8 cellular contexts compared by ENCODE assay signal in genomic region chr12:125773033-125773432, GRCh38.
DNase-seq lines count a peak whose midpoint lies in the region; ATAC-seq and TF ChIP-seq lines count a peak whose summit lies in the region.

No MANE protein-coding gene starts in this region.

- in situ Hi-C loops in Panc1 (cut with HindIII; ENCODE audit: low pct_unique_long_range_greater_than_20kb, low sequenced_read_pairs): no loop called here

- TF ChIP-seq CTCF in Panc1 (IDR thresholded peaks at IDR 0.05) (peak; percentile 72), liver (IDR thresholded peaks at IDR 0.05; ENCODE audit: low read depth, low read length, missing input control) (peak; percentile 37)

- ATAC-seq in HG02885 (IDR thresholded peaks at IDR 0.05; ENCODE audit: poor library complexity, unreplicated experiment) (peak; percentile 77), Panc1 (no peak)

- peak; percentile 38 to 52 for TF ChIP-seq RAD21 in liver (IDR thresholded peaks at IDR 0.05)

- H3K27ac ChIP-seq in Panc1 (ENCODE audit: low read length): no peak overlapping the region
- no peak overlapping the region for H3K27ac ChIP-seq in liver (ENCODE audit: low read depth in 1 of 2, low read length in 2 of 2)

- POLR2A ChIA-PET in Panc1 (lab: Charles Lee): no interaction called here

- WGBS in liver: 34% methylated on average over 12 of the region's 12 CpGs

- CTCF ChIA-PET in Panc1 (lab: Charles Lee): no interaction called here

- intact Hi-C loops in Panc1 (cut with micrococcal nuclease; ENCODE audit: unreplicated experiment): no loop called here

- H3K4me1 ChIP-seq in Panc1 (ENCODE audit: control insufficient read depth, insufficient read depth, low read length) (no peaks in the 10 kb centered on the region), liver (ENCODE audit: control insufficient read depth in 4 of 4, insufficient read depth in 4 of 4, low read length in 3 of 4) (no peaks in the 10 kb centered on the region)

- H3K9ac ChIP-seq in liver (ENCODE audit: low read depth in 1 of 2, low read length in 2 of 2): no peak overlapping the region

- no peak overlapping the region for H3K4me3 ChIP-seq in Panc1 (ENCODE audit: low read depth in 2 of 2, low read length in 2 of 2)
- no peak overlapping the region for H3K4me3 ChIP-seq in liver (ENCODE audit: low read depth in 1 of 3, low read length in 3 of 3)

- no peaks in the 10 kb centered on the region for H3K27me3 ChIP-seq in Panc1 (ENCODE audit: control insufficient read depth, insufficient read depth, low read length)
- peaks cover 0 to 4% (median 0%) of the 10 kb centered on the region in 4 donors for H3K27me3 ChIP-seq in liver (ENCODE audit: control insufficient read depth in 4 of 4, insufficient read depth in 4 of 4, low read length in 3 of 4)

- no TSS peak for BruUV-seq in Panc1 (replicated peaks; lab: Mats Ljungman, UMichigan)

- peak; percentile 22 to 27 for DNase-seq in AML-193 (lab: John Stamatoyannopoulos, UW)
- peak; percentile 22 for DNase-seq in ELR (ENCODE audit: low read depth)
- no peak for DNase-seq in Panc1 (ENCODE audit: low read depth, low spot score)
- no peak for DNase-seq in occipital lobe (lab: John Stamatoyannopoulos, UW)
- DNase-seq in effector CD4-positive, alpha-beta T cell: no peak
- DNase-seq in NK-92 (lab: John Stamatoyannopoulos, UW; ENCODE audit: unreplicated experiment): no peak

- H3K36me3 ChIP-seq in Panc1 (ENCODE audit: control insufficient read depth, insufficient read depth, low read length): no peaks in the 10 kb centered on the region
- no peaks in the 10 kb centered on the region for H3K36me3 ChIP-seq in liver (ENCODE audit: control insufficient read depth in 4 of 4, insufficient read depth in 3 of 4, low read depth in 1 of 4, low read length in 3 of 4)

- H3K9me3 ChIP-seq in Panc1 (ENCODE audit: control insufficient read depth, insufficient read depth, low read depth, low read length) (no peaks in the 10 kb centered on the region; the same call in 1 of the 2 replicates), liver (ENCODE audit: control insufficient read depth in 4 of 4, low read length in 3 of 4) (no peaks in the 10 kb centered on the region)

TF ChIP-seq in liver, 16 proteins besides CTCF, POLR2A, EP300 and RAD21:
- no peak for TF ChIP-seq RXRA (IDR thresholded peaks at IDR 0.05)
- no peak for TF ChIP-seq NR2F2 (IDR thresholded peaks at IDR 0.05)
- no peak for TF ChIP-seq FOXA2 (IDR thresholded peaks at IDR 0.05)
- TF ChIP-seq TAF1 (conservative IDR thresholded peaks at IDR 0.05): no peak
- TF ChIP-seq MAX (IDR thresholded peaks at IDR 0.05): no peak
- TF ChIP-seq SP1 (IDR thresholded peaks at IDR 0.05): no peak
- TF ChIP-seq FOXA1 (IDR thresholded peaks at IDR 0.05): no peak
- no peak for TF ChIP-seq HNF4G (IDR thresholded peaks at IDR 0.05)
- TF ChIP-seq, protein P1, sequence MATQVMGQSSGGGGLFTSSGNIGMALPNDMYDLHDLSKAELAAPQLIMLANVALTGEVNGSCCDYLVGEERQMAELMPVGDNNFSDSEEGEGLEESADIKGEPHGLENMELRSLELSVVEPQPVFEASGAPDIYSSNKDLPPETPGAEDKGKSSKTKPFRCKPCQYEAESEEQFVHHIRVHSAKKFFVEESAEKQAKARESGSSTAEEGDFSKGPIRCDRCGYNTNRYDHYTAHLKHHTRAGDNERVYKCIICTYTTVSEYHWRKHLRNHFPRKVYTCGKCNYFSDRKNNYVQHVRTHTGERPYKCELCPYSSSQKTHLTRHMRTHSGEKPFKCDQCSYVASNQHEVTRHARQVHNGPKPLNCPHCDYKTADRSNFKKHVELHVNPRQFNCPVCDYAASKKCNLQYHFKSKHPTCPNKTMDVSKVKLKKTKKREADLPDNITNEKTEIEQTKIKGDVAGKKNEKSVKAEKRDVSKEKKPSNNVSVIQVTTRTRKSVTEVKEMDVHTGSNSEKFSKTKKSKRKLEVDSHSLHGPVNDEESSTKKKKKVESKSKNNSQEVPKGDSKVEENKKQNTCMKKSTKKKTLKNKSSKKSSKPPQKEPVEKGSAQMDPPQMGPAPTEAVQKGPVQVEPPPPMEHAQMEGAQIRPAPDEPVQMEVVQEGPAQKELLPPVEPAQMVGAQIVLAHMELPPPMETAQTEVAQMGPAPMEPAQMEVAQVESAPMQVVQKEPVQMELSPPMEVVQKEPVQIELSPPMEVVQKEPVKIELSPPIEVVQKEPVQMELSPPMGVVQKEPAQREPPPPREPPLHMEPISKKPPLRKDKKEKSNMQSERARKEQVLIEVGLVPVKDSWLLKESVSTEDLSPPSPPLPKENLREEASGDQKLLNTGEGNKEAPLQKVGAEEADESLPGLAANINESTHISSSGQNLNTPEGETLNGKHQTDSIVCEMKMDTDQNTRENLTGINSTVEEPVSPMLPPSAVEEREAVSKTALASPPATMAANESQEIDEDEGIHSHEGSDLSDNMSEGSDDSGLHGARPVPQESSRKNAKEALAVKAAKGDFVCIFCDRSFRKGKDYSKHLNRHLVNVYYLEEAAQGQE (IDR thresholded peaks at IDR 0.05): no peak
- no peak for TF ChIP-seq EGR1 (IDR thresholded peaks at IDR 0.05; ENCODE audit: low read depth in 2 of 2)
- TF ChIP-seq GABPA (IDR thresholded peaks at IDR 0.05 in 1 of 2, conservative IDR thresholded peaks at IDR 0.05 in 1 of 2): no peak

Comparison
In these comparisons a context has a peak if more than half of its experiments do, and no peak if none do; other contexts are left out.
1. DNase-seq: peak in AML-193 (2 of 2) and ELR (single experiment); none in Panc1 (single experiment), occipital lobe (single experiment), effector CD4-positive, alpha-beta T cell (single experiment) and NK-92 (single experiment).